33 cellular contexts compared by ENCODE assay signal in the genomic region with DNA sequence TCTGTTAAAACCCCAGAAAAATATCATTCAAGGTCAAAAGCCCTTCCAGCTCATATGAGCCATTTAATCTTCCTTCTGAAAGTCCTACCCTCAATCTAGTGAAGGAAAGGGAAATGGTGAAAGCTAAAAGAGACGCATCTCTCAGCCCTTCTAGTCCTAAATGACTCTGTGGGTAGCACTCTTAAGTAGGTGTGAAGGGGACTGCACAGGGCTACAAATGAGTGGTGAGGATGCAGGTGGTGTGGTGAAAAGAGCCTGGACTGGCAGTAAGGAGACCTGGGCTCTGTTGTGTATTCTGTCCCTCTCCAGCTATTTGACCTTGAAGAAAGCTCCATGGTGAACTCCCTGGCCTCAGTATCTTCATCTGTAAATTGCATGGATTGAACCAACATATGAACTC.
"Had no signal": no experiment of that assay in that cellular context is flagged by ENCODE, and none has a peak within 500 bp of the region (broad histone marks: within the 10 kb centered on the region; RNA-seq: fewer than 3 reads in every experiment).

No MANE protein-coding gene starts in this region.

- H3K4me1 ChIP-seq: adrenal gland, gastrocnemius medialis, pancreas, psoas muscle, sigmoid colon, testis, transverse colon had no signal

- H3K4me2 ChIP-seq: hepatocyte had no signal

- H3K36me3 Mint-ChIP-seq: activated naive CD4-positive, alpha-beta T cell treated with anti-CD3 and anti-CD28 coated beads, Interleukin-2, amount 50 U/mL, for 72 hours; brain had no signal

- FAIRE-seq: keratinocyte, TTC549 had no signal

- H3K79me2 ChIP-seq: hepatocyte had no signal

- H3K27me3 Mint-ChIP-seq: brain had no signal

- H3K9me3 Mint-ChIP-seq: activated CD4-positive, alpha-beta T cell treated with anti-CD3 and anti-CD28 coated beads, Interleukin-2, amount 10 ng/mL, durations not matched to agents 24 days and 14 days; activated naive CD4-positive, alpha-beta T cell treated with anti-CD3 and anti-CD28 coated beads, Interleukin-2, amount 50 U/mL, for 72 hours; activated T-cell treated with anti-CD3 and anti-CD28 coated beads, Interleukin-2, amount 50 U/mL, for 24 hours; T-helper 1 cell treated with Interleukin-12 subunit alpha and Interleukin-12 subunit beta and Interleukin-4 antibody, amounts not matched to agents 30 μg/mL and 1 μg/mL, for 36 hours had no signal

- H3K9me3 ChIP-seq: adrenal gland, gastrocnemius medialis, pancreas, psoas muscle, sigmoid colon, testis, transverse colon had no signal

- DNase-seq: activated CD4-positive, alpha-beta T cell treated with anti-CD3 and anti-CD28 coated beads, Interleukin-2, amount 10 ng/mL, durations not matched to agents 24 days and 14 days; activated CD8-positive, alpha-beta memory T cell treated with anti-CD3 and anti-CD28 coated beads for 24 hours; activated CD8-positive, alpha-beta memory T cell treated with anti-CD3 and anti-CD28 coated beads, Interleukin-2, amount 50 U/mL, for 48 hours; activated gamma-delta T cell treated with Interleukin-2 at 50 U/mL for 16 hours; activated T-cell treated with anti-CD3 and anti-CD28 coated beads, Interleukin-2, amount 50 U/mL, for 24 hours; adrenal gland; aorta; dorsolateral prefrontal cortex; effector memory CD4-positive, alpha-beta T cell; erythroblast; gastrocnemius medialis; left cardiac atrium; left ventricle myocardium superior; nucleus accumbens; pancreas; psoas muscle; sigmoid colon; small intestine; SW 1271; T-helper 9 cell; testis; transverse colon; WERI-Rb-1 had no signal

- H3K27me3 ChIP-seq: adrenal gland, cardiac muscle cell, gastrocnemius medialis, hepatocyte, sigmoid colon, testis, transverse colon had no signal

- H2AFZ ChIP-seq: hepatocyte had no signal

- H3K4me3 Mint-ChIP-seq: activated CD4-positive, alpha-beta T cell treated with anti-CD3 and anti-CD28 coated beads, Interleukin-2, amount 10 ng/mL, durations not matched to agents 24 days and 14 days; activated T-cell treated with anti-CD3 and anti-CD28 coated beads, Interleukin-2, amount 50 U/mL, for 24 hours; brain; neural crest cell; T-helper 1 cell treated with Interleukin-12 subunit alpha and Interleukin-12 subunit beta and Interleukin-4 antibody, amounts not matched to agents 30 μg/mL and 1 μg/mL, for 36 hours had no signal

- ATAC-seq: activated CD4-positive, CD25-positive, alpha-beta regulatory T cell treated with anti-CD3 and anti-CD28 coated beads, Interleukin-2, amount 50 U/mL, for 24 hours; gastrocnemius medialis; left cardiac atrium; left ventricle myocardium superior; pancreas; psoas muscle had no signal

- H3K36me3 ChIP-seq: adrenal gland, cardiac muscle cell, gastrocnemius medialis, pancreas, sigmoid colon, transverse colon, WERI-Rb-1 had no signal

- H3K4me3 ChIP-seq: adrenal gland, cardiac muscle cell, coronary artery, dorsolateral prefrontal cortex, gastrocnemius medialis, hepatocyte, pancreas, psoas muscle, sigmoid colon, testis, transverse colon had no signal

- H3K27ac ChIP-seq: adrenal gland, cardiac muscle cell, coronary artery, dorsolateral prefrontal cortex, gastrocnemius medialis, hepatocyte, pancreas, psoas muscle, sigmoid colon, testis, transverse colon, WERI-Rb-1 had no signal

- H3K27ac Mint-ChIP-seq: activated CD4-positive, alpha-beta T cell treated with anti-CD3 and anti-CD28 coated beads, Interleukin-2, amount 10 ng/mL, durations not matched to agents 24 days and 14 days; activated T-cell treated with anti-CD3 and anti-CD28 coated beads, Interleukin-2, amount 50 U/mL, for 24 hours; brain; T-helper 1 cell treated with Interleukin-12 subunit alpha and Interleukin-12 subunit beta and Interleukin-4 antibody, amounts not matched to agents 30 μg/mL and 1 μg/mL, for 36 hours had no signal

- H3K4me1 Mint-ChIP-seq: neural crest cell had no signal
